Comparison of ENCODE assay signal across 22 cellular contexts in genomic region chr11:15985863-15986139, GRCh38.
"Had no signal": no experiment of that assay in that cellular context is flagged by ENCODE, and none has a peak within 500 bp of the region (broad histone marks: within the 10 kb centered on the region; RNA-seq: fewer than 3 reads in every experiment).

No MANE protein-coding gene starts in this region.

- H3K9ac ChIP-seq: SK-N-SH had no signal

- DNase-seq: Karpas-422, KG1, MG63, NCI-H1092, NCI-H1105 treated with DMSO at 0.1 percent for 48 hours, NCI-H1436, NCI-H187, NCI-H2029, NCI-H2081 treated with DMSO at 0.1 percent for 48 hours, NCI-H2171, NCI-H226, NCI-H446, NCI-H510A, NCI-H524 treated with DMSO at 0.1 percent for 48 hours, NCI-H69, NCI-H774, PC-3, SHP77, SK-N-SH, SW 1271 had no signal

- H3K36me3 ChIP-seq: MG63 had no signal

- H3K4me2 ChIP-seq: SK-N-SH had no signal

- H3K4me3 ChIP-seq: MG63 had no signal

- H3K27me3 ChIP-seq: MG63 had no signal

- H3K27ac ChIP-seq: RWPE1 had no signal

- H3K9me3 ChIP-seq: MG63, SK-N-SH had no signal

- ATAC-seq: Panc1, PC-3 had no signal
